8 cellular contexts compared by ENCODE assay signal in genomic region chr10:71266147-71266917, GRCh38. TPM values are rescaled to one million over a fixed set of nuclear protein-coding genes. Genes with fewer than 3 reads are reported as not detected.
DNase-seq lines count a peak whose midpoint lies in the region; ATAC-seq and TF ChIP-seq lines count a peak whose summit lies in the region.

No MANE protein-coding gene starts in this region.

- WGBS in psoas muscle, 3 donors, result 35 to 57% (median 36%) methylated on average over 18 of the region's 18 CpGs

- H3K36me3 ChIP-seq in ES-I3 (ENCODE audit: insufficient read depth, low read length) (no peaks in the 10 kb centered on the region), psoas muscle (ENCODE audit: insufficient read depth in 1 of 2, low read depth in 1 of 2) (no peaks in the 10 kb centered on the region)

- peak; percentile 86 for DNase-seq in NCI-H69 (lab: John Stamatoyannopoulos, UW)
- peak; percentile 56 to 91 for DNase-seq in foreskin fibroblast
- peak; percentile 74 to 86 for DNase-seq in psoas muscle
- no peak for DNase-seq in GM10266 (ENCODE audit: extremely low spot score)
- no peak for DNase-seq in effector CD8-positive, alpha-beta T cell (lab: John Stamatoyannopoulos, UW)
- no peak for DNase-seq in NOMO-1 (lab: John Stamatoyannopoulos, UW; ENCODE audit: unreplicated experiment in 2 of 2)

- no peaks in the 10 kb centered on the region for H3K9me3 ChIP-seq in ES-I3 (ENCODE audit: control insufficient read depth, insufficient read depth, low read length)
- no peaks in the 10 kb centered on the region for H3K9me3 ChIP-seq in psoas muscle

- H3K9ac ChIP-seq in ES-I3 (ENCODE audit: low read depth, low read length), result peak overlapping the region; percentile 31; the same call in 1 of the 2 replicates

- peak; percentile 41 to 62 (median 50) for ATAC-seq in psoas muscle
- ATAC-seq in HG03432 (IDR thresholded peaks at IDR 0.05; ENCODE audit: unreplicated experiment), result no peak

- no peak for TF ChIP-seq CTCF in foreskin fibroblast (IDR thresholded peaks at IDR 0.05; ENCODE audit: low read depth, low read length)
- TF ChIP-seq CTCF in psoas muscle (IDR thresholded peaks at IDR 0.05), result no peak
- no peak for TF ChIP-seq CTCF in GM10266 (IDR thresholded peaks at IDR 0.05; ENCODE audit: control insufficient read depth, insufficient read depth, low read depth, missing control alignments)

- no peak overlapping the region for H3K27ac ChIP-seq in psoas muscle

- peaks cover 42% of the 10 kb centered on the region for H3K4me1 ChIP-seq in ES-I3 (ENCODE audit: insufficient read depth, low read length)
- peaks cover 61% of the 10 kb centered on the region for H3K4me1 ChIP-seq in psoas muscle

- no peaks in the 10 kb centered on the region for H3K27me3 ChIP-seq in psoas muscle (ENCODE audit: insufficient read depth in 3 of 3, low read length in 2 of 3)

- intact Hi-C loops in psoas muscle (cut with DNase I), result loop anchor here (2.0 to 5.0 kb wide), 2 partner anchors 54 to 56 kb away; partner anchors contain the start of gene UNC5B (in 1 of the 2)

- H3K4me3 ChIP-seq in foreskin fibroblast (ENCODE audit: low read depth in 1 of 2, low read length in 2 of 2) (no peak overlapping the region), psoas muscle (no peak overlapping the region)

RNA-seq across cellular contexts. Expression of gene SLC29A3, which starts 52.7 kb away (rescaled TPM):
- 1 to 10 TPM in 3 of 4 donors, under 1 TPM in 1; 0.64 to 2.2 (median 1.3) TPM for total RNA-seq in psoas muscle
- under 1 TPM; 0.75 to 0.81 (median 0.80) TPM for polyA plus RNA-seq in psoas muscle

RNA-seq across cellular contexts. Expression of gene UNC5B, which starts 54.0 kb away (rescaled TPM):
- 1 to 10 TPM; 1.1 to 5.7 (median 2.5) TPM for total RNA-seq in psoas muscle
- 1 to 10 TPM in 2 of 3 donors, under 1 TPM in 1; 0.65 to 1.3 (median 1.1) TPM for polyA plus RNA-seq in psoas muscle

Comparison
In these comparisons a context has a peak if more than half of its experiments do, and no peak if none do; other contexts are left out.
1. DNase-seq: peak in NCI-H69 (single experiment), foreskin fibroblast (2 of 2) and psoas muscle (2 of 2); none in GM10266 (single experiment), effector CD8-positive, alpha-beta T cell (single experiment) and NOMO-1 (0 of 2).